In the genomic region with DNA sequence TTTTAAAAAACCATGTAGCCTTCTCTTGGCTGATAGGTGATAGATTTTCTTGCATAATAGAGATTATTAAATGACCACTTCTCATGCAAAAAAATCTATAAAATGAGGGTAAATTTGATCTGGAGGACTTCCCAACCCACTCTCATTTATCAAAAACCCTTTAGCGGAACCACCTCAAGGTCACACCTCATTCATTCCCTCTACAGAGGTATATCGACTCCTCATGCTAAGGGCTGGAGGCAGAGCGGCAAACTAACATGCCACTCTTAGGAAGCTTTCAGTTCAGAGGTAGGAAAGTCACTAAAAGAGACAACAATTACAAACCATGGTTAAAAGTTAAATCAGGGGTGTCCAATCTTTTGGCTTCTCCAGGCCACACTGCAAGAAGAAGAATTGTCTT, we compare ENCODE assay signal across 27 cellular contexts.
"Had no signal": no experiment of that assay in that cellular context is flagged by ENCODE, and none has a peak within 500 bp of the region (broad histone marks: within the 10 kb centered on the region; RNA-seq: fewer than 3 reads in every experiment).

No MANE protein-coding gene starts in this region.

- H3K27ac Mint-ChIP-seq: naive thymus-derived CD4-positive, alpha-beta T cell; natural killer cell; nephron; neural progenitor cell; stimulated activated effector memory CD8-positive, alpha-beta T cell treated with anti-CD3 and anti-CD28 coated beads, Interleukin-12 subunit alpha, Interleukin-12 subunit beta, amount 100 ng/mL, for 72 hours; stimulated activated naive B cell treated with anti-CD40 and anti-IgM and Interleukin-4, amounts not matched to agents 10 μg/mL and 1 μg/mL and 100 μg/mL, for 72 hours; stimulated activated naive CD8-positive, alpha-beta T cell treated with anti-CD3 and anti-CD28 coated beads, Interleukin-15, Interleukin-2, amounts not matched to agents 100 ng/mL and 50 ng/mL, for 24 hours had no signal

- H3K36me3 Mint-ChIP-seq: naive thymus-derived CD4-positive, alpha-beta T cell; natural killer cell; neural progenitor cell; stimulated activated effector memory CD8-positive, alpha-beta T cell treated with anti-CD3 and anti-CD28 coated beads, Interleukin-12 subunit alpha, Interleukin-12 subunit beta, amount 100 ng/mL, for 72 hours; stimulated activated naive B cell treated with anti-CD40 and anti-IgM and Interleukin-4, amounts not matched to agents 10 μg/mL and 1 μg/mL and 100 μg/mL, for 72 hours had no signal

- H3K36me3 ChIP-seq: neural progenitor cell, neutrophil, pancreas, right lobe of liver, sigmoid colon, stomach, thoracic aorta, thyroid gland, tibial nerve, upper lobe of left lung, vagina had no signal

- H3K4me3 ChIP-seq: neural progenitor cell, pancreas, psoas muscle, right lobe of liver, sigmoid colon, stomach, thoracic aorta, thyroid gland, tibial nerve, upper lobe of left lung, vagina had no signal

- H3K9me3 Mint-ChIP-seq: natural killer cell; nephron; neural progenitor cell; stimulated activated effector memory CD8-positive, alpha-beta T cell treated with anti-CD3 and anti-CD28 coated beads, Interleukin-12 subunit alpha, Interleukin-12 subunit beta, amount 100 ng/mL, for 72 hours; stimulated activated naive B cell treated with anti-CD40 and anti-IgM and Interleukin-4, amounts not matched to agents 10 μg/mL and 1 μg/mL and 100 μg/mL, for 72 hours; stimulated activated naive CD8-positive, alpha-beta T cell treated with anti-CD3 and anti-CD28 coated beads, Interleukin-15, Interleukin-2, amounts not matched to agents 100 ng/mL and 50 ng/mL, for 24 hours had no signal

- H2AFZ ChIP-seq: neural progenitor cell had no signal

- H3K27ac ChIP-seq: neural progenitor cell, neutrophil, pancreas, psoas muscle, right lobe of liver, sigmoid colon, stomach, thoracic aorta, thyroid gland, tibial nerve, upper lobe of left lung, vagina had no signal

- DNase-seq: naive thymus-derived CD4-positive, alpha-beta T cell; natural killer cell; nucleus accumbens; pancreas; psoas muscle; right cardiac atrium; right lobe of liver; sigmoid colon; small intestine; stimulated activated CD4-positive, alpha-beta T cell treated with anti-CD3 and anti-CD28 coated beads, Interleukin-15, amount 100 ng/mL, for 24 hours; stimulated activated CD4-positive, alpha-beta T cell treated with anti-CD3 and anti-CD28 coated beads, Interleukin-2, amount 100 ng/mL, for 24 hours; stimulated activated CD4-positive, alpha-beta T cell treated with anti-CD3 and anti-CD28 coated beads, Interleukin-2, amount 100 ng/mL, for 48 hours; stimulated activated CD4-positive, alpha-beta T cell treated with anti-CD3 and anti-CD28 coated beads, Interleukin-4, amount 100 ng/mL, for 24 hours; stimulated activated naive B cell treated with anti-CD40 and anti-IgM and Interleukin-4, amounts not matched to agents 10 μg/mL and 1 μg/mL and 100 μg/mL, for 72 hours; stimulated activated naive CD4-positive, alpha-beta T cell treated with Interleukin-2 at 50 U/mL for 16 hours; stomach; thyroid gland; trophoblast cell; upper lobe of left lung had no signal

- H3K4me2 ChIP-seq: neural progenitor cell had no signal

- H3K27me3 ChIP-seq: neural progenitor cell, neutrophil, pancreas, right lobe of liver, sigmoid colon, stomach, thyroid gland, tibial nerve, upper lobe of left lung, vagina had no signal

- H3K27me3 Mint-ChIP-seq: stimulated activated naive B cell treated with anti-CD40 and anti-IgM and Interleukin-4, amounts not matched to agents 10 μg/mL and 1 μg/mL and 100 μg/mL, for 72 hours; stimulated activated naive CD8-positive, alpha-beta T cell treated with anti-CD3 and anti-CD28 coated beads, Interleukin-15, Interleukin-2, amounts not matched to agents 100 ng/mL and 50 ng/mL, for 24 hours had no signal

- H3K4me1 ChIP-seq: neural progenitor cell, pancreas, psoas muscle, right lobe of liver, sigmoid colon, stomach, thyroid gland, tibial nerve, upper lobe of left lung, vagina had no signal

- H3K4me1 Mint-ChIP-seq: naive thymus-derived CD4-positive, alpha-beta T cell; natural killer cell; nephron; neural progenitor cell; stimulated activated effector memory CD8-positive, alpha-beta T cell treated with anti-CD3 and anti-CD28 coated beads, Interleukin-12 subunit alpha, Interleukin-12 subunit beta, amount 100 ng/mL, for 72 hours; stimulated activated naive B cell treated with anti-CD40 and anti-IgM and Interleukin-4, amounts not matched to agents 10 μg/mL and 1 μg/mL and 100 μg/mL, for 72 hours had no signal

- ATAC-seq: naive thymus-derived CD4-positive, alpha-beta T cell; natural killer cell; psoas muscle; right cardiac atrium; right lobe of liver; stimulated activated effector memory CD8-positive, alpha-beta T cell treated with anti-CD3 and anti-CD28 coated beads, Interleukin-12 subunit alpha, Interleukin-12 subunit beta, amount 100 ng/mL, for 72 hours; stimulated activated naive B cell treated with anti-CD40 and anti-IgM and Interleukin-4, amounts not matched to agents 10 μg/mL and 1 μg/mL and 100 μg/mL, for 72 hours had no signal

- H3K4me3 Mint-ChIP-seq: naive thymus-derived CD4-positive, alpha-beta T cell; natural killer cell; nephron; neural progenitor cell; stimulated activated effector memory CD8-positive, alpha-beta T cell treated with anti-CD3 and anti-CD28 coated beads, Interleukin-12 subunit alpha, Interleukin-12 subunit beta, amount 100 ng/mL, for 72 hours; stimulated activated naive B cell treated with anti-CD40 and anti-IgM and Interleukin-4, amounts not matched to agents 10 μg/mL and 1 μg/mL and 100 μg/mL, for 72 hours; stimulated activated naive CD8-positive, alpha-beta T cell treated with anti-CD3 and anti-CD28 coated beads, Interleukin-15, Interleukin-2, amounts not matched to agents 100 ng/mL and 50 ng/mL, for 24 hours had no signal

- H3K9me3 ChIP-seq: neutrophil, pancreas, psoas muscle, right lobe of liver, sigmoid colon, stomach, thoracic aorta, thyroid gland, tibial nerve, upper lobe of left lung, vagina had no signal

- H3K9ac ChIP-seq: neural progenitor cell had no signal
